17 cellular contexts compared by ENCODE assay signal in genomic region chr3:177213806-177214528, GRCh38. TPM values are rescaled to one million over a fixed set of nuclear protein-coding genes. Genes with fewer than 3 reads are reported as not detected.
A peak's percentile ranks its signal among the peaks of the same experiment; 100 is the strongest.
DNase-seq lines count a peak whose midpoint lies in the region; ATAC-seq, FAIRE-seq and TF ChIP-seq lines count a peak whose summit lies in the region.
"Had no signal": no experiment of that assay in that cellular context is flagged by ENCODE, and none has a peak within 500 bp of the region (broad histone marks: within the 10 kb centered on the region; RNA-seq: fewer than 3 reads in every experiment).

No MANE protein-coding gene starts in this region.

- no peak overlapping the region for H3K4ac ChIP-seq in H1 (replicated peaks; ENCODE audit: insufficient read length, low read depth, low read length)

- H3K14ac ChIP-seq in H1 (ENCODE audit: insufficient read length), result no peak overlapping the region

- no peak overlapping the region for H2AK5ac ChIP-seq in H1 (ENCODE audit: low read depth, low read length)

- CTCF ChIA-PET in HepG2 (lab: Yijun Ruan, JAX; ENCODE audit: low intra/inter-chr PET ratio, low total read pairs) (no interaction called here), H1 (lab: Charles Lee; ENCODE audit: partially characterized antibody) (interaction anchor here (1.3 kb wide), 1 partner anchor 18 kb away, joined by 5 read pairs; no protein-coding TSS in a partner anchor)

- 0 out of 2 replicates have a peak overlapping the region, but pooled peaks have one; percentile 10 for H3K4me2 ChIP-seq in HepG2 (ENCODE audit: low read depth, low read length)
- no peak overlapping the region for H3K4me2 ChIP-seq in H1 (ENCODE audit: insufficient read depth in 1 of 2, low read depth in 2 of 2, low read length in 2 of 2)

- H3K23me2 ChIP-seq in H1 (ENCODE audit: low read depth, low read length), result no peaks in the 10 kb centered on the region

- H3K56ac ChIP-seq in H1 (replicated peaks; ENCODE audit: insufficient read length, low read depth, low read length), result no peak overlapping the region

- no peak overlapping the region for H3K23ac ChIP-seq in H1 (ENCODE audit: insufficient read length)

- no peak for DNase-seq in HepG2 (ENCODE audit: low spot score)
- no peak for DNase-seq in right lobe of liver
- no peak for DNase-seq in H1 (ENCODE audit: low read depth in 1 of 2, low spot score in 2 of 2)
- DNase-seq in mucosa of descending colon, result peak in 2 of 3 donors; percentile 62 to 82
- DNase-seq in MV-4-11 (lab: John Stamatoyannopoulos, UW), result no peak
- no peak for DNase-seq in 8988T
- no peak for DNase-seq in head of caudate nucleus
- DNase-seq: C1 segment of cervical spinal cord, GF-D8, NCI-H1417, NCI-H2029 treated with DMSO at 0.1 percent for 48 hours, NCI-H446 treated with DMSO at 0.1 percent for 48 hours had no signal

- no peak overlapping the region for H4K91ac ChIP-seq in H1 (replicated peaks; ENCODE audit: insufficient read length, low read length)

- 6% methylated on average over 7 of the region's 7 CpGs for WGBS in HepG2 (ENCODE audit: low lambda C conversion rate)
- 85% methylated on average over 4 of the region's 7 CpGs for WGBS in right lobe of liver (ENCODE audit: insufficient coverage, low coverage, low lambda C conversion rate, missing lambda C conversion rate)
- WGBS in H1 (ENCODE audit: extremely low coverage in 1 of 2, insufficient coverage in 1 of 2, insufficient read length in 1 of 2, insufficient replicate concordance in 2 of 2, low coverage in 1 of 2, low lambda C conversion rate in 2 of 2, missing lambda C conversion rate in 1 of 2), 2 experiments, result 89% methylated on average over 7 of the region's 7 CpGs; no CpG with 5 or more reads in 1 of the 2 experiments

- TF ChIP-seq CTCF in HepG2 (CRISPR knock-in tag; IDR thresholded peaks at IDR 0.05), result no peak
- TF ChIP-seq CTCF in right lobe of liver (IDR thresholded peaks at IDR 0.05), result no peak
- TF ChIP-seq CTCF in H1 (IDR thresholded peaks at IDR 0.05; ENCODE audit: control extremely low read depth in 1 of 3, insufficient read depth in 1 of 3, low read depth in 1 of 3, low read length in 3 of 3), result no peak
- TF ChIP-seq CTCF in mucosa of descending colon (IDR thresholded peaks at IDR 0.05), result no peak

- H2BK20ac ChIP-seq in H1 (ENCODE audit: low read length), result 0 out of 2 replicates have a peak overlapping the region, but pooled peaks have one; percentile 15

- no peak for TF ChIP-seq POLR2A in HepG2 (IDR thresholded peaks at IDR 0.05; ENCODE audit: insufficient read depth in 1 of 2, low read depth in 2 of 2, low read length in 2 of 2)
- no peak for TF ChIP-seq POLR2A in right lobe of liver (IDR thresholded peaks at IDR 0.05)
- no peak for TF ChIP-seq POLR2A in H1 (IDR thresholded peaks at IDR 0.05; ENCODE audit: control extremely low read depth in 1 of 2, low read depth in 2 of 2, low read length in 2 of 2)

- H3K18ac ChIP-seq in H1 (ENCODE audit: extremely low read depth, low read length), result no peak overlapping the region

- H3K9me3 ChIP-seq in HepG2 (ENCODE audit: low read length) (no peaks in the 10 kb centered on the region), right lobe of liver (no peaks in the 10 kb centered on the region), H1 (ENCODE audit: insufficient read depth in 2 of 2, low read depth in 1 of 2, low read length in 1 of 2) (no peaks in the 10 kb centered on the region; a peak in 1 of 4 replicates), mucosa of descending colon (no peaks in the 10 kb centered on the region)
- H3K9me3 ChIP-seq: SJSA1 had no signal

- H3K36me3 ChIP-seq in HepG2 (replicated peaks in 1 of 2; ENCODE audit: control insufficient read depth in 1 of 2, insufficient read depth in 2 of 2, low read length in 2 of 2) (no peaks in the 10 kb centered on the region), right lobe of liver (no peaks in the 10 kb centered on the region), H1 (ENCODE audit: control insufficient read depth in 2 of 4, insufficient read depth in 4 of 4, low read length in 3 of 4) (no peaks in the 10 kb centered on the region), mucosa of descending colon (ENCODE audit: low read depth) (no peaks in the 10 kb centered on the region)
- H3K36me3 ChIP-seq: SJSA1 had no signal

- no peak overlapping the region for H4K8ac ChIP-seq in H1 (ENCODE audit: extremely low read depth, insufficient read depth, low read length)

- H4K20me1 ChIP-seq in HepG2 (ENCODE audit: insufficient read depth, low read length) (no peaks in the 10 kb centered on the region), H1 (replicated peaks in 1 of 2; ENCODE audit: control insufficient read depth in 1 of 2, insufficient read depth in 2 of 2, low read length in 2 of 2) (no peaks in the 10 kb centered on the region)

- no peak overlapping the region for H2BK15ac ChIP-seq in H1 (ENCODE audit: low read length)

- H4K5ac ChIP-seq in H1 (ENCODE audit: insufficient read length, low read depth, low read length), result no peak overlapping the region

- BruUV-seq in HepG2 (replicated peaks; lab: Mats Ljungman, UMichigan), result no TSS peak

- in situ Hi-C loops in HepG2 (cut with HindIII; ENCODE audit: extremely low pct_ligation_motif_present, low pct_unique_long_range_greater_than_20kb), result no loop called here

- H3K79me2 ChIP-seq in HepG2 (ENCODE audit: insufficient read depth, low read length) (no peaks in the 10 kb centered on the region), H1 (ENCODE audit: control insufficient read depth in 1 of 2, insufficient read depth in 2 of 2, low read length in 2 of 2) (no peaks in the 10 kb centered on the region)

- TF ChIP-seq EP300 in HepG2 (IDR thresholded peaks at IDR 0.05; ENCODE audit: low read depth in 2 of 2, low read length in 2 of 2) (no peak), HepG2 (CRISPR knock-in tag; IDR thresholded peaks at IDR 0.05; ENCODE audit: borderline replicate concordance) (no peak), H1 (IDR thresholded peaks at IDR 0.05; ENCODE audit: borderline replicate concordance in 1 of 2, low read depth in 2 of 2, low read length in 2 of 2) (no peak)

- POLR2A ChIA-PET in HepG2 (lab: Yijun Ruan, JAX), result interaction anchor here (1.7 kb wide), 1 partner anchor 10 kb away, joined by 3 read pairs; no protein-coding TSS in a partner anchor
- POLR2A ChIA-PET in H1 (lab: Charles Lee; ENCODE audit: partially characterized antibody), result interaction anchor here (0.6 to 1.4 kb wide), 3 partner anchors 15 to 19 kb away, joined by 3 to 6 read pairs (median 4); no protein-coding TSS in a partner anchor

- intact Hi-C loops in HepG2 (cut with micrococcal nuclease; ENCODE audit: unreplicated experiment), result no loop called here
- intact Hi-C loops in right lobe of liver (cut with DNase I), result loop anchor here in 1 of 2 donors (5.0 kb wide), 1 partner anchor 143 kb away; no protein-coding TSS in a partner anchor
- intact Hi-C loops in mucosa of descending colon (cut with DNase I, micrococcal nuclease), result loop anchor here in 1 of 2 donors (5.0 kb wide), 1 partner anchor 83 kb away; no protein-coding TSS in a partner anchor
- intact Hi-C loops in head of caudate nucleus (cut with DNase I), result no loop called here

- ATAC-seq in HepG2 (no peak), right lobe of liver (no peak), mucosa of descending colon (peak; percentile 37), HG03442 (IDR thresholded peaks at IDR 0.05; ENCODE audit: unreplicated experiment) (no peak)

- TF ChIP-seq RAD21 in HepG2 (CRISPR knock-in tag; IDR thresholded peaks at IDR 0.05) (no peak), H1 (IDR thresholded peaks at IDR 0.05 in 1 of 2, conservative IDR thresholded peaks at IDR 0.05 in 1 of 2; ENCODE audit: low read depth in 2 of 2, low read length in 2 of 2) (no peak)

- no peaks in the 10 kb centered on the region for H3K79me1 ChIP-seq in H1 (ENCODE audit: low read depth, low read length)

- H2AFZ ChIP-seq in HepG2 (ENCODE audit: low read length) (no peak overlapping the region), H1 (ENCODE audit: low read length) (no peak overlapping the region; the same call in 1 of the 2 replicates)

- H2BK12ac ChIP-seq in H1 (ENCODE audit: low read depth, low read length), result no peak overlapping the region

- no peak for FAIRE-seq in HepG2 (lab: Jason Lieb, UNC)
- FAIRE-seq in H1 (lab: Jason Lieb, UNC), result no peak
- FAIRE-seq: A204.1, GM12891, H54 had no signal

- no peak overlapping the region for H3K27ac ChIP-seq in HepG2 (ENCODE audit: extremely low read length, insufficient read depth, low read length)
- no peak overlapping the region for H3K27ac ChIP-seq in right lobe of liver
- H3K27ac ChIP-seq in H1 (ENCODE audit: low read depth, low read length), result no peak overlapping the region
- H3K27ac ChIP-seq: SJSA1 had no signal

- no peaks in the 10 kb centered on the region for H3K27me3 ChIP-seq in HepG2 (ENCODE audit: control insufficient read depth in 1 of 2, insufficient read depth in 2 of 2, low read length in 2 of 2)
- no peaks in the 10 kb centered on the region for H3K27me3 ChIP-seq in right lobe of liver
- no peaks in the 10 kb centered on the region for H3K27me3 ChIP-seq in H1 (replicated peaks in 1 of 4; ENCODE audit: control insufficient read depth in 3 of 4, extremely low read depth in 1 of 4, insufficient read depth in 3 of 4, low read length in 3 of 4)
- H3K27me3 ChIP-seq: SJSA1 had no signal

- H3K4me1 ChIP-seq in HepG2 (ENCODE audit: insufficient read depth, low read length) (peaks cover 49% of the 10 kb centered on the region), right lobe of liver (peaks cover 0 to 10% (median 5%) of the 10 kb centered on the region in 4 donors), H1 (replicated peaks in 1 of 4; ENCODE audit: control insufficient read depth in 3 of 4, insufficient read depth in 4 of 4, low read length in 3 of 4) (no peaks in the 10 kb centered on the region), mucosa of descending colon (ENCODE audit: low read depth) (peaks cover 22% of the 10 kb centered on the region)
- H3K4me1 ChIP-seq: SJSA1 had no signal

- no peak overlapping the region for H3K9ac ChIP-seq in HepG2 (ENCODE audit: insufficient read depth, low read depth, low read length)
- no peak overlapping the region for H3K9ac ChIP-seq in H1 (replicated peaks in 1 of 4; ENCODE audit: extremely low read depth in 1 of 4, low read depth in 3 of 4, low read length in 3 of 4)

- no peak overlapping the region for H2BK5ac ChIP-seq in H1 (ENCODE audit: low read depth, low read length)

- no peak overlapping the region for H2BK120ac ChIP-seq in H1 (replicated peaks; ENCODE audit: low read depth, low read length)

- no peak overlapping the region for H3K4me3 ChIP-seq in HepG2 (replicated peaks in 1 of 3; ENCODE audit: insufficient read depth in 1 of 3, low read depth in 2 of 3, low read length in 3 of 3)
- H3K4me3 ChIP-seq in right lobe of liver, result no peak overlapping the region
- no peak overlapping the region for H3K4me3 ChIP-seq in H1 (ENCODE audit: extremely low read depth in 1 of 4, insufficient read depth in 2 of 4, low read depth in 3 of 4, low read length in 4 of 4)
- H3K4me3 ChIP-seq in mucosa of descending colon, result no peak overlapping the region
- H3K4me3 ChIP-seq: SJSA1 had no signal

RNA-seq across cellular contexts. Expression of gene TBL1XR1, which starts 16.7 kb away (rescaled TPM):
- 62.5 and 108 TPM in 2 replicates for total RNA-seq in HepG2 (2016; rRNA removed; fragmentation: Illumina TruSeq; extraction: Trizol)
- 10.8 TPM in 2 replicates for total RNA-seq in HepG2 (2016; cell fraction: cytosol; rRNA removed; fragmentation: Illumina TruSeq; extraction: Trizol; ENCODE audit: low read depth)
- total RNA-seq in HepG2 (2016; cell fraction: insoluble cytoplasmic fraction; rRNA removed; fragmentation: Illumina TruSeq; extraction: Trizol), result 67.0 and 111 TPM in 2 replicates
- total RNA-seq in HepG2 (2016; cell fraction: membrane; rRNA removed; fragmentation: Illumina TruSeq; extraction: Trizol), result 31.7 and 36.1 TPM in 2 replicates
- 58.6 and 64.8 TPM in 2 replicates for total RNA-seq in HepG2 (2016; cell fraction: nucleus; rRNA removed; fragmentation: Illumina TruSeq; extraction: Trizol)
- 49.2 and 57.7 TPM in 2 replicates for polyA plus RNA-seq in HepG2 (2011; rRNA removed)
- polyA plus RNA-seq in HepG2 (2011; cell fraction: cytosol; rRNA removed), result 12.2 and 20.2 TPM in 2 replicates
- polyA plus RNA-seq in HepG2 (2011; cell fraction: nucleus; rRNA removed), result 20.1 and 30.6 TPM in 2 replicates
- 21.8 and 27.0 TPM in 2 replicates for polyA plus RNA-seq in HepG2 (2012)
- 1.9 and 2.1 TPM in 2 replicates for polyA plus RNA-seq in HepG2 (2016; cell fraction: cytosol; fragmentation: Illumina TruSeq; extraction: Trizol; ENCODE audit: low read depth)
- polyA plus RNA-seq in HepG2 (2016; cell fraction: insoluble cytoplasmic fraction; fragmentation: Illumina TruSeq; extraction: Trizol; ENCODE audit: low read depth), result 38.3 and 42.9 TPM in 2 replicates
- polyA plus RNA-seq in HepG2 (2016; cell fraction: membrane; fragmentation: Illumina TruSeq; extraction: Trizol; ENCODE audit: low read depth), result 6.4 and 9.9 TPM in 2 replicates
- 53.4 and 55.7 TPM in 2 replicates for polyA plus RNA-seq in HepG2 (2016; cell fraction: nucleus; fragmentation: Illumina TruSeq; extraction: Trizol; ENCODE audit: insufficient read depth, low read depth)
- polyA minus RNA-seq in HepG2 (2011; rRNA and poly(A)+ RNA removed; ENCODE audit: low replicate concordance), result 126 and 330 TPM in 2 replicates
- polyA minus RNA-seq in HepG2 (2011; cell fraction: cytosol; rRNA and poly(A)+ RNA removed), result 128 and 166 TPM in 2 replicates
- polyA minus RNA-seq in HepG2 (2011; cell fraction: nucleus; rRNA and poly(A)+ RNA removed), result 187 and 199 TPM in 2 replicates
- 10 to 100 TPM; 32.6 to 80.6 (median 56.2) TPM for total RNA-seq in right lobe of liver
- total RNA-seq in H1 (2021; fragmentation: NEBNext Ultra II Directional; extraction: Animal tissue kit (Norgen Biotek cat#: 25700)), result 138 and 147 TPM in 2 replicates
- polyA plus RNA-seq in H1 (2011; rRNA removed), result 20.9 and 28.1 TPM in 2 replicates
- 36.0 TPM for polyA plus RNA-seq in H1 (2011; cell fraction: cytosol; rRNA removed)
- 91.0 TPM for polyA plus RNA-seq in H1 (2011; cell fraction: nucleus; rRNA removed)
- 51.1 to 72.3 TPM (median 62.1 TPM) in 4 replicates for polyA plus RNA-seq in H1 (2012, experiment 1 of 2)
- polyA plus RNA-seq in H1 (2012, experiment 2 of 2), result 2.8 TPM
- 43.4 TPM for polyA plus RNA-seq in H1 (2013, experiment 1 of 2)
- 41.3 TPM for polyA plus RNA-seq in H1 (2013, experiment 2 of 2)
- 312 and 364 TPM in 2 replicates for polyA minus RNA-seq in H1 (2011; rRNA and poly(A)+ RNA removed)
- 159 TPM for polyA minus RNA-seq in H1 (2011; cell fraction: cytosol; rRNA and poly(A)+ RNA removed)
- 354 TPM for polyA minus RNA-seq in H1 (2011; cell fraction: nucleus; rRNA and poly(A)+ RNA removed)
- total RNA-seq in mucosa of descending colon, result 100 to 1,000 TPM; 175 to 200 (median 178) TPM

Comparison
In these comparisons a context has a peak if more than half of its experiments do, and no peak if none do; other contexts are left out.
1. DNase-seq: peak in mucosa of descending colon (2 of 3); none in HepG2 (single experiment), right lobe of liver (0 of 3), H1 (0 of 2), MV-4-11 (single experiment), 8988T (single experiment) and head of caudate nucleus (0 of 42).